Comparison of ENCODE assay signal across 9 cellular contexts in the genomic region with DNA sequence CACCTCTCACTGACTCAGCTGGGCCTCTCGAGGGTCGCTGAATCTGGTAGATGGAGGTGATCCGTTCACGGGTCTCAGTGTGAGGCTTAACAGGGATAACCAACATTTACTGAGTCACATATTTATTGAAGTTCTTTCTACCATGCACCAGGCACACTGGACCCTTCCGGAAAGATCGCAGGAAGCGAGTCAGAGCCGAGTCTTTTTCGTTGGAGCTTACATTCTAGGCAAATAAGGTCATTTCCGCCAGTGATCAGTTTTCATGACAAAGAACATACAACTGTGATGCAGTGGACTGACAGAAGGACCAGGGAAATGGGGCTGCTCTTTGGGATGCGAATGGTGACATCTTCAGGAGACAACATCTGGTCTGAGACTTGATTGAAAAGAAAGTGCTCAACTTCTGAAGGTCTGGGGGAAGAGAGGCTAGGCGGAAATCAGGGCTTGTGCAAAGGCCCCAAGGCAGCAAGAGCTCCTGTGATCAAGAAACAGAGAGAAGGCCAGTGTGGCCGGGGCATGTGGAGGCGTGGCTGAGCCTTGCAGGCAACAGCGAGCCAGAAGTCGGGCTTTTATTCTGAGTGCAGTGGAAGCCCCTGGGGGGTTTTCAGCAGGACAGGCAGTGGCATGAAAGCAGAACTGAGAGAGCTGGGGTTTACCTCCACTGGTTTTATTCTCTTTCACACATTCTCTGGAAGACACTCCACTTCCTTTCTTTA. TPM values are rescaled to one million over a fixed set of nuclear protein-coding genes. Genes with fewer than 3 reads are reported as not detected.
DNase-seq lines count a peak whose midpoint lies in the region; ATAC-seq and TF ChIP-seq lines count a peak whose summit lies in the region.
"Had no signal": no experiment of that assay in that cellular context is flagged by ENCODE, and none has a peak within 500 bp of the region (broad histone marks: within the 10 kb centered on the region; RNA-seq: fewer than 3 reads in every experiment).

No MANE protein-coding gene starts in this region.

- H3K36me3 ChIP-seq in testis (ENCODE audit: low read depth, missing control alignments), result no peaks in the 10 kb centered on the region

- no peaks in the 10 kb centered on the region for H3K27me3 Mint-ChIP-seq in type B pancreatic cell

- H3K27ac Mint-ChIP-seq in type B pancreatic cell, result no peak overlapping the region

- H3K4me3 ChIP-seq in testis, result no peak overlapping the region

- DNase-seq in HS-5 (ENCODE audit: low read depth), result peak; percentile 19
- DNase-seq in islet precursor cell, result peak; percentile 85
- DNase-seq in KG1 (lab: John Stamatoyannopoulos, UW), result no peak
- DNase-seq in testis, result no peak
- DNase-seq in type B pancreatic cell (ENCODE audit: extremely low spot score, unreplicated experiment), result no peak
- no peak for DNase-seq in COLO668 (lab: John Stamatoyannopoulos, UW; ENCODE audit: unreplicated experiment)
- DNase-seq: activated CD4-positive, alpha-beta T cell treated with anti-CD3 and anti-CD28 coated beads for 48 hours had no signal

- H3K27me3 ChIP-seq in testis, result no peaks in the 10 kb centered on the region

- ATAC-seq in GM18519 (IDR thresholded peaks at IDR 0.05; ENCODE audit: low FRiP score, unreplicated experiment) (peak; percentile 90), GM21786 (IDR thresholded peaks at IDR 0.05; ENCODE audit: unreplicated experiment) (peak; percentile 97)

- 88 to 92% methylated on average over 16 of the region's 16 CpGs for WGBS in testis, 2 donors

- no peaks in the 10 kb centered on the region for H3K4me1 ChIP-seq in testis

- H3K9me3 ChIP-seq in testis, result no peaks in the 10 kb centered on the region

- H3K36me3 Mint-ChIP-seq in type B pancreatic cell, result peaks cover 16% of the 10 kb centered on the region

- no peak overlapping the region for H3K4me3 Mint-ChIP-seq in type B pancreatic cell

- H3K9me3 Mint-ChIP-seq in type B pancreatic cell, result peaks cover 12% of the 10 kb centered on the region

- TF ChIP-seq POLR2A in testis (IDR thresholded peaks at IDR 0.05), result no peak

- intact Hi-C loops in testis (cut with DNase I; ENCODE audit: low total_unique reads), result no loop called here

- peaks cover 28% of the 10 kb centered on the region for H3K4me1 Mint-ChIP-seq in type B pancreatic cell (ENCODE audit: unreplicated experiment)

- TF ChIP-seq CTCF in testis (IDR thresholded peaks at IDR 0.05), result no peak
- no peak for TF ChIP-seq CTCF in type B pancreatic cell (conservative IDR thresholded peaks at IDR 0.05)

- H3K27ac ChIP-seq in testis, result no peak overlapping the region

RNA-seq across cellular contexts. Expression of a gene that starts 56.7 kb away (rescaled TPM):
- total RNA-seq in testis (under 1 TPM in 1 of 2 donors, not detected in 1; 0.12 TPM), type B pancreatic cell (ENCODE audit: low replicate concordance) (0.26 and 0.53 TPM in 2 replicates)
- polyA plus RNA-seq in testis (ENCODE audit: insufficient read depth, low read depth, low replicate concordance), result 0.20 TPM

Comparison
In these comparisons a context has a peak if more than half of its experiments do, and no peak if none do; other contexts are left out.
1. DNase-seq: peak in HS-5 (single experiment) and islet precursor cell (single experiment); none in KG1 (single experiment), testis (single experiment), type B pancreatic cell (single experiment) and COLO668 (single experiment).